In genomic region chr7:45000096-45001032, GRCh38 we compare ENCODE assay signal across 8 cellular contexts. TPM values are rescaled to one million over a fixed set of nuclear protein-coding genes. Genes with fewer than 3 reads are reported as not detected.
DNase-seq lines count a peak whose midpoint lies in the region; ATAC-seq, FAIRE-seq and TF ChIP-seq lines count a peak whose summit lies in the region.

Gene CCM2 (plus strand): TSS chr7:45000201. CDS start chr7:45000334, 133 bp downstream.

- H3K27me3 ChIP-seq in mammary epithelial cell (ENCODE audit: insufficient read depth, low read length): no peaks in the 10 kb centered on the region
- H3K27me3 ChIP-seq in small intestine (ENCODE audit: control insufficient read depth in 2 of 2, insufficient read depth in 2 of 2, low read length in 2 of 2): no peaks in the 10 kb centered on the region

- peak within 1 kb of the TSS; percentile 98 for H2AFZ ChIP-seq in mammary epithelial cell (ENCODE audit: low read depth, low read length)

- H3K79me2 ChIP-seq in mammary epithelial cell (ENCODE audit: insufficient read depth, low read length): peaks cover 50% of the 10 kb centered on the region

- no peaks in the 10 kb centered on the region for H3K36me3 ChIP-seq in mammary epithelial cell (ENCODE audit: insufficient read depth, low read length)
- no peaks in the 10 kb centered on the region for H3K36me3 ChIP-seq in small intestine (ENCODE audit: control insufficient read depth in 2 of 2, insufficient read depth in 2 of 2, low read length in 2 of 2)

- H3K9me3 ChIP-seq in mammary epithelial cell (replicated peaks; ENCODE audit: insufficient read depth, low read length): no peaks in the 10 kb centered on the region
- no peaks in the 10 kb centered on the region for H3K9me3 ChIP-seq in small intestine (ENCODE audit: control insufficient read depth, low read depth)

- no peak for TF ChIP-seq CTCF in mammary epithelial cell (conservative IDR thresholded peaks at IDR 0.05 in 1 of 2, IDR thresholded peaks at IDR 0.05 in 1 of 2; ENCODE audit: extremely low read depth in 1 of 2, insufficient read depth in 1 of 2, low read depth in 1 of 2, low read length in 2 of 2)
- no peak for TF ChIP-seq CTCF in D721Med (IDR thresholded peaks at IDR 0.05; ENCODE audit: insufficient read depth, missing control alignments)

- peak; percentile 22 for DNase-seq in Caki2 (ENCODE audit: low read depth)
- peak; percentile 46 for DNase-seq in NOMO-1 treated with DMSO at 0.1 percent for 48 hours (lab: John Stamatoyannopoulos, UW; ENCODE audit: unreplicated experiment)
- DNase-seq in mammary epithelial cell: no peak
- DNase-seq in iris pigment epithelial cell (ENCODE audit: low read depth): peak; percentile 37
- DNase-seq in small intestine: peak; percentile 27
- no peak for DNase-seq in SIG-M5 treated with dmso at 0.1 percent for 504 hours (lab: John Stamatoyannopoulos, UW; ENCODE audit: unreplicated experiment)
- DNase-seq in D721Med (ENCODE audit: insufficient read length, low spot score): no peak

- in situ Hi-C loops in Caki2 (cut with HindIII; ENCODE audit: low pct_unique_long_range_greater_than_20kb, low sequenced_read_pairs) (no loop called here), mammary epithelial cell (cut with MboI; ENCODE audit: low sequenced_read_pairs in 2 of 2) (no loop called here)

- CTCF ChIA-PET in mammary epithelial cell (lab: Charles Lee; ENCODE audit: low non-redundant PET): interaction anchor here (0.6 to 1.0 kb wide), 3 partner anchors 27 to 239 kb away, joined by 8 to 22 read pairs (median 9); no protein-coding TSS in a partner anchor

- peak; percentile 9 for ATAC-seq in GM21717 (IDR thresholded peaks at IDR 0.05; ENCODE audit: unreplicated experiment)

- H3K9ac ChIP-seq in mammary epithelial cell (ENCODE audit: insufficient read depth, low read length): peak within 1 kb of the TSS; percentile 91

- H3K4me3 ChIP-seq in mammary epithelial cell (replicated peaks in 1 of 3; ENCODE audit: insufficient read depth in 1 of 3, low read depth in 2 of 3, low read length in 3 of 3) (peak within 1 kb of the TSS; percentile 79 to 83 (median 81)), small intestine (ENCODE audit: low read depth in 1 of 2, low read length in 2 of 2) (peak within 1 kb of the TSS; percentile 68 to 91)

- peak within 1 kb of the TSS; percentile 87 for H3K4me2 ChIP-seq in mammary epithelial cell (ENCODE audit: insufficient read depth, low read depth, low read length)

- dilution Hi-C loops in mammary epithelial cell (cut with HindIII; ENCODE audit: low sequenced_read_pairs): no loop called here

- 0% methylated on average over 18 of the region's 77 CpGs for WGBS in mammary epithelial cell (ENCODE audit: low coverage, missing lambda C conversion rate)
- WGBS in small intestine, 3 donors: 1% methylated on average over 30 to 77 of the region's 77 CpGs

- H3K27ac ChIP-seq in mammary epithelial cell (ENCODE audit: insufficient read depth, low read depth, low read length) (peak within 1 kb of the TSS; percentile 77), small intestine (ENCODE audit: low read depth in 1 of 2, low read length in 1 of 2) (peak within 1 kb of the TSS; percentile 85 to 95)

- no peak for FAIRE-seq in small intestine (lab: Jason Lieb, UNC)
- FAIRE-seq in D721Med (lab: Jason Lieb, UNC): no peak

- H3K4me1 ChIP-seq in mammary epithelial cell (ENCODE audit: insufficient read depth, low read length) (peaks cover 23% of the 10 kb centered on the region), small intestine (ENCODE audit: control insufficient read depth in 2 of 2, insufficient read depth in 1 of 2, low read depth in 1 of 2, low read length in 1 of 2) (peaks cover 0 to 8% of the 10 kb centered on the region in 2 donors)

- no peaks in the 10 kb centered on the region for H4K20me1 ChIP-seq in mammary epithelial cell (ENCODE audit: insufficient read depth, low read length)

- intact Hi-C loops in mammary epithelial cell (cut with micrococcal nuclease): loop anchor here (5.0 kb wide), 1 partner anchor 47 kb away; no protein-coding TSS in a partner anchor

- BruUV-seq in mammary epithelial cell (replicated peaks; lab: Mats Ljungman, UMichigan): no TSS peak

RNA-seq across cellular contexts. Expression of gene CCM2, which starts in this region (rescaled TPM):
- total RNA-seq in Caki2 (2014; rRNA removed; shearing (Covaris generic); ENCODE audit: low replicate concordance): 74.6 and 81.5 TPM in 2 replicates
- total RNA-seq in mammary epithelial cell: 10 to 100 TPM; 73.2 to 75.6 TPM
- polyA plus RNA-seq in mammary epithelial cell (66.2 TPM), small intestine (10 to 100 TPM; 23.5 to 32.3 (median 25.9) TPM)
- polyA minus RNA-seq in mammary epithelial cell: 107 TPM

Comparison
In these comparisons a context has a peak if more than half of its experiments do, and no peak if none do; other contexts are left out.
1. DNase-seq: peak in Caki2 (single experiment), NOMO-1 treated with DMSO at 0.1 percent for 48 hours (single experiment), iris pigment epithelial cell (single experiment) and small intestine (single experiment); none in mammary epithelial cell (single experiment), SIG-M5 treated with dmso at 0.1 percent for 504 hours (single experiment) and D721Med (single experiment).